ENCODE assay signal across 1 cellular context in genomic region chr11:95111923-95112540, GRCh38.
TF ChIP-seq lines count a peak whose summit lies in the region.

No MANE protein-coding gene starts in this region.

TF ChIP-seq in K562, 482 proteins besides CTCF, POLR2A, EP300 and RAD21:
- TF ChIP-seq ZNF830 (CRISPR knock-in tag; IDR thresholded peaks at IDR 0.05) (no peak), RNF219 (CRISPR knock-in tag; IDR thresholded peaks at IDR 0.05) (no peak), MNT (conservative IDR thresholded peaks at IDR 0.05) (no peak), CTBP1 (IDR thresholded peaks at IDR 0.05; ENCODE audit: borderline replicate concordance) (peak; percentile 37; the same call in 1 of the 2 replicates), HES1 (IDR thresholded peaks at IDR 0.05; ENCODE audit: low read depth) (no peak), CHD2 (IDR thresholded peaks at IDR 0.05; ENCODE audit: low read depth, low read length) (no peak), ARID1B (IDR thresholded peaks at IDR 0.05) (no peak)
